In genomic region chr6:149496597-149496996, GRCh38 we compare ENCODE assay signal across 7 cellular contexts. TPM values are rescaled to one million over a fixed set of nuclear protein-coding genes. Genes with fewer than 3 reads are reported as not detected.
DNase-seq lines count a peak whose midpoint lies in the region; ATAC-seq, FAIRE-seq and TF ChIP-seq lines count a peak whose summit lies in the region.
"Not testable (repeated sequence)": the region's sequence is repeated elsewhere in the genome, so short reads cannot be mapped to it uniquely, and the experiment has no call there.

No MANE protein-coding gene starts in this region.

- H3K9me3 ChIP-seq in effector memory CD4-positive, alpha-beta T cell (ENCODE audit: control insufficient read depth, low read length); mesenchymal stem cell (ENCODE audit: control insufficient read depth, low read length): not testable (repeated sequence)

- 59% methylated on average over 6 of the region's 6 CpGs for WGBS in mesenchymal stem cell

- H2BK5ac ChIP-seq in mesenchymal stem cell (ENCODE audit: low read depth, low read length, poor library complexity, severe bottlenecking) = not testable (repeated sequence)

- peak overlapping the region; percentile 90 for H3K27ac Mint-ChIP-seq in T-helper 1 cell treated with Interleukin-12 subunit alpha and Interleukin-12 subunit beta and Interleukin-4 antibody, amounts not matched to agents 30 μg/mL and 1 μg/mL, for 36 hours
- H3K27ac Mint-ChIP-seq in activated T-helper 2 cell treated with anti-CD3 and anti-CD28 coated beads, Interferon-gamma antibody, Interleukin-2, Interleukin-4, amounts not matched to agents 10 μg/mL and 5 μg/mL and 100 μg/mL, durations not matched to agents 14 hours and 24 hours and 36 hours = peak overlapping the region; percentile 88

- ATAC-seq in GM21529 (IDR thresholded peaks at IDR 0.05; ENCODE audit: unreplicated experiment) (peak; percentile 43), HG03196 (IDR thresholded peaks at IDR 0.05; ENCODE audit: unreplicated experiment) (peak; percentile 46)

- not testable (repeated sequence) for H3K27me3 ChIP-seq in effector memory CD4-positive, alpha-beta T cell (replicated peaks; ENCODE audit: control insufficient read depth, insufficient read depth, low read length, poor library complexity, severe bottlenecking); mesenchymal stem cell (ENCODE audit: control insufficient read depth in 1 of 2, insufficient read depth in 1 of 2, low read length in 2 of 2)

- intact Hi-C loops in activated T-helper 2 cell treated with anti-CD3 and anti-CD28 coated beads, Interferon-gamma antibody, Interleukin-2, Interleukin-4, amounts not matched to agents 10 μg/mL and 5 μg/mL and 100 μg/mL, durations not matched to agents 14 hours and 24 hours and 36 hours (cut with micrococcal nuclease) = loop anchor here (5.0 kb wide), 3 partner anchors 284 to 739 kb away; no protein-coding TSS in a partner anchor

- not testable (repeated sequence) for H3K4me3 ChIP-seq in effector memory CD4-positive, alpha-beta T cell (ENCODE audit: insufficient read depth, low read depth, low read length, poor library complexity, severe bottlenecking); mesenchymal stem cell (ENCODE audit: insufficient read depth in 1 of 2, low read depth in 1 of 2, low read length in 2 of 2)

- not testable (repeated sequence) for H4K8ac ChIP-seq in mesenchymal stem cell (ENCODE audit: low read length)

- H2AFZ ChIP-seq in mesenchymal stem cell (ENCODE audit: low read depth, low read length) = not testable (repeated sequence)

- H3K27ac ChIP-seq in effector memory CD4-positive, alpha-beta T cell (ENCODE audit: insufficient read depth, low read length, poor library complexity, severe bottlenecking) = peak overlapping the region; percentile 92
- not testable (repeated sequence) for H3K27ac ChIP-seq in mesenchymal stem cell (ENCODE audit: low read length, poor library complexity, severe bottlenecking)

- peaks cover 63% of the 10 kb centered on the region for H3K4me1 Mint-ChIP-seq in T-helper 1 cell treated with Interleukin-12 subunit alpha and Interleukin-12 subunit beta and Interleukin-4 antibody, amounts not matched to agents 30 μg/mL and 1 μg/mL, for 36 hours (ENCODE audit: low read depth)
- H3K4me1 Mint-ChIP-seq in activated T-helper 2 cell treated with anti-CD3 and anti-CD28 coated beads, Interferon-gamma antibody, Interleukin-2, Interleukin-4, amounts not matched to agents 10 μg/mL and 5 μg/mL and 100 μg/mL, durations not matched to agents 14 hours and 24 hours and 36 hours (ENCODE audit: low read depth) = peaks cover 62% of the 10 kb centered on the region

- not testable (repeated sequence) for H3K79me1 ChIP-seq in mesenchymal stem cell (replicated peaks; ENCODE audit: low read length, poor library complexity, severe bottlenecking)

- H3K14ac ChIP-seq in mesenchymal stem cell (ENCODE audit: low read length in 2 of 2) = not testable (repeated sequence)

- peak; percentile 66 for FAIRE-seq in GM12892 (lab: Jason Lieb, UNC)

- H2BK12ac ChIP-seq in mesenchymal stem cell (ENCODE audit: low read length in 2 of 2) = not testable (repeated sequence)

- H3K4me3 Mint-ChIP-seq in T-helper 1 cell treated with Interleukin-12 subunit alpha and Interleukin-12 subunit beta and Interleukin-4 antibody, amounts not matched to agents 30 μg/mL and 1 μg/mL, for 36 hours = peak overlapping the region; percentile 63
- H3K4me3 Mint-ChIP-seq in activated T-helper 2 cell treated with anti-CD3 and anti-CD28 coated beads, Interferon-gamma antibody, Interleukin-2, Interleukin-4, amounts not matched to agents 10 μg/mL and 5 μg/mL and 100 μg/mL, durations not matched to agents 14 hours and 24 hours and 36 hours (ENCODE audit: low read depth) = not testable (repeated sequence)

- not testable (repeated sequence) for H4K91ac ChIP-seq in mesenchymal stem cell (ENCODE audit: low read length)

- H3K9ac ChIP-seq in mesenchymal stem cell (ENCODE audit: low read length) = not testable (repeated sequence)

- DNase-seq in GM12892 (ENCODE audit: insufficient read length); activated T-helper 2 cell treated with anti-CD3 and anti-CD28 coated beads, Interferon-gamma antibody, Interleukin-2, Interleukin-4, amounts not matched to agents 10 μg/mL and 5 μg/mL and 100 μg/mL, durations not matched to agents 14 hours and 24 hours and 36 hours (ENCODE audit: low spot score); effector memory CD4-positive, alpha-beta T cell: not testable (repeated sequence)
- peak; percentile 82 for DNase-seq in mesenchymal stem cell

- not testable (repeated sequence) for H2BK120ac ChIP-seq in mesenchymal stem cell (ENCODE audit: low read depth, low read length)

- not testable (repeated sequence) for H2AK5ac ChIP-seq in mesenchymal stem cell (ENCODE audit: low read length, severe bottlenecking)

- not testable (repeated sequence) for H3K9me3 Mint-ChIP-seq in T-helper 1 cell treated with Interleukin-12 subunit alpha and Interleukin-12 subunit beta and Interleukin-4 antibody, amounts not matched to agents 30 μg/mL and 1 μg/mL, for 36 hours; activated T-helper 2 cell treated with anti-CD3 and anti-CD28 coated beads, Interferon-gamma antibody, Interleukin-2, Interleukin-4, amounts not matched to agents 10 μg/mL and 5 μg/mL and 100 μg/mL, durations not matched to agents 14 hours and 24 hours and 36 hours

- not testable (repeated sequence) for H3K36me3 ChIP-seq in effector memory CD4-positive, alpha-beta T cell (ENCODE audit: control insufficient read depth, insufficient read depth, low read length)
- H3K36me3 ChIP-seq in mesenchymal stem cell (ENCODE audit: control insufficient read depth in 1 of 2, insufficient read depth in 2 of 2, low read depth in 1 of 2, low read length in 2 of 2) = peaks cover 0 to 11% of the 10 kb centered on the region in 2 experiments

- not testable (repeated sequence) for H3K23ac ChIP-seq in mesenchymal stem cell (ENCODE audit: low read length in 2 of 2)

- not testable (repeated sequence) for TF ChIP-seq POLR2A in GM12892 (IDR thresholded peaks at IDR 0.05; ENCODE audit: low read depth, low read length)

- H3K18ac ChIP-seq in mesenchymal stem cell (ENCODE audit: low read depth in 1 of 2, low read length in 2 of 2) = not testable (repeated sequence)

- peaks cover 14% of the 10 kb centered on the region for H3K36me3 Mint-ChIP-seq in T-helper 1 cell treated with Interleukin-12 subunit alpha and Interleukin-12 subunit beta and Interleukin-4 antibody, amounts not matched to agents 30 μg/mL and 1 μg/mL, for 36 hours (ENCODE audit: low read depth)
- peaks cover 22% of the 10 kb centered on the region for H3K36me3 Mint-ChIP-seq in activated T-helper 2 cell treated with anti-CD3 and anti-CD28 coated beads, Interferon-gamma antibody, Interleukin-2, Interleukin-4, amounts not matched to agents 10 μg/mL and 5 μg/mL and 100 μg/mL, durations not matched to agents 14 hours and 24 hours and 36 hours (ENCODE audit: low read depth)

- not testable (repeated sequence) for H3K4me2 ChIP-seq in mesenchymal stem cell (ENCODE audit: low read length, poor library complexity, severe bottlenecking)

- peaks cover 37% of the 10 kb centered on the region for H3K4me1 ChIP-seq in effector memory CD4-positive, alpha-beta T cell (ENCODE audit: control insufficient read depth, insufficient read depth, low read length, poor library complexity, severe bottlenecking)
- not testable (repeated sequence) for H3K4me1 ChIP-seq in mesenchymal stem cell (ENCODE audit: control insufficient read depth, insufficient read depth, low read depth, low read length)

- H3K4ac ChIP-seq in mesenchymal stem cell (ENCODE audit: low read depth in 1 of 2, low read length in 2 of 2) = peak overlapping the region in 1 of 2 experiments; percentile 10

- not testable (repeated sequence) for H3K27me3 Mint-ChIP-seq in T-helper 1 cell treated with Interleukin-12 subunit alpha and Interleukin-12 subunit beta and Interleukin-4 antibody, amounts not matched to agents 30 μg/mL and 1 μg/mL, for 36 hours (ENCODE audit: low read depth); activated T-helper 2 cell treated with anti-CD3 and anti-CD28 coated beads, Interferon-gamma antibody, Interleukin-2, Interleukin-4, amounts not matched to agents 10 μg/mL and 5 μg/mL and 100 μg/mL, durations not matched to agents 14 hours and 24 hours and 36 hours (ENCODE audit: low read depth)

- not testable (repeated sequence) for H2BK15ac ChIP-seq in mesenchymal stem cell (ENCODE audit: low read depth, poor library complexity, severe bottlenecking)

RNA-seq across cellular contexts. Expression of gene ZC3H12D, which starts 11.8 kb away (rescaled TPM):
- polyA plus RNA-seq in GM12892 (2012; ENCODE audit: missing spikeins) = 8.8 TPM
- 15.0 and 15.6 TPM in 2 replicates for total RNA-seq in activated T-helper 2 cell treated with anti-CD3 and anti-CD28 coated beads, Interferon-gamma antibody, Interleukin-2, Interleukin-4, amounts not matched to agents 10 μg/mL and 5 μg/mL and 100 μg/mL, durations not matched to agents 14 hours and 24 hours and 36 hours
- 0.04 TPM for polyA plus RNA-seq in mesenchymal stem cell (2013, experiment 1 of 2)
- 0.04 TPM for polyA plus RNA-seq in mesenchymal stem cell (2013, experiment 2 of 2)

RNA-seq across cellular contexts. Expression of gene PPIL4, which starts 49.2 kb away (rescaled TPM):
- polyA plus RNA-seq in GM12892 (2012; ENCODE audit: missing spikeins) = 17.7 TPM
- 20.4 and 20.5 TPM in 2 replicates for total RNA-seq in activated T-helper 2 cell treated with anti-CD3 and anti-CD28 coated beads, Interferon-gamma antibody, Interleukin-2, Interleukin-4, amounts not matched to agents 10 μg/mL and 5 μg/mL and 100 μg/mL, durations not matched to agents 14 hours and 24 hours and 36 hours
- 41.9 TPM for polyA plus RNA-seq in mesenchymal stem cell (2013, experiment 1 of 2)
- 42.4 TPM for polyA plus RNA-seq in mesenchymal stem cell (2013, experiment 2 of 2)
